ENCODE assay signal across 29 cellular contexts in genomic region chr7:111477462-111478225, GRCh38.
"Had no signal": no experiment of that assay in that cellular context is flagged by ENCODE, and none has a peak within 500 bp of the region (broad histone marks: within the 10 kb centered on the region; RNA-seq: fewer than 3 reads in every experiment).

No MANE protein-coding gene starts in this region.

- H3K4me3 Mint-ChIP-seq: stimulated activated effector memory CD8-positive, alpha-beta T cell treated with anti-CD3 and anti-CD28 coated beads, Interleukin-12 subunit alpha, Interleukin-12 subunit beta, amount 100 ng/mL, for 72 hours; stimulated activated memory B cell treated with anti-CD40 and anti-IgM and Interleukin-4, amounts not matched to agents 10 μg/mL and 1 μg/mL and 100 μg/mL, for 72 hours; stimulated activated naive B cell treated with anti-CD40 and anti-IgM and Interleukin-4, amounts not matched to agents 10 μg/mL and 1 μg/mL and 100 μg/mL, for 72 hours; stimulated activated naive CD8-positive, alpha-beta T cell treated with anti-CD3 and anti-CD28 coated beads, Interleukin-15, amount 100 ng/mL, for 72 hours; stimulated activated naive CD8-positive, alpha-beta T cell treated with anti-CD3 and anti-CD28 coated beads, Interleukin-15, Interleukin-2, amounts not matched to agents 100 ng/mL and 50 ng/mL, for 24 hours; type B pancreatic cell had no signal

- H3K4me3 ChIP-seq: stomach, suprapubic skin, testis, thoracic aorta, thyroid gland, tibial artery, tibial nerve, transverse colon, upper lobe of left lung, upper lobe of right lung, uterus, vagina had no signal

- H3K27me3 Mint-ChIP-seq: stimulated activated memory B cell treated with anti-CD40 and anti-IgM and Interleukin-4, amounts not matched to agents 10 μg/mL and 1 μg/mL and 100 μg/mL, for 72 hours; stimulated activated naive B cell treated with anti-CD40 and anti-IgM and Interleukin-4, amounts not matched to agents 10 μg/mL and 1 μg/mL and 100 μg/mL, for 72 hours; stimulated activated naive CD8-positive, alpha-beta T cell treated with anti-CD3 and anti-CD28 coated beads, Interleukin-15, amount 100 ng/mL, for 72 hours; stimulated activated naive CD8-positive, alpha-beta T cell treated with anti-CD3 and anti-CD28 coated beads, Interleukin-15, Interleukin-2, amounts not matched to agents 100 ng/mL and 50 ng/mL, for 24 hours; type B pancreatic cell had no signal

- H3K36me3 Mint-ChIP-seq: stimulated activated effector memory CD8-positive, alpha-beta T cell treated with anti-CD3 and anti-CD28 coated beads, Interleukin-12 subunit alpha, Interleukin-12 subunit beta, amount 100 ng/mL, for 72 hours had no signal

- H3K4me1 Mint-ChIP-seq: stimulated activated effector memory CD8-positive, alpha-beta T cell treated with anti-CD3 and anti-CD28 coated beads, Interleukin-12 subunit alpha, Interleukin-12 subunit beta, amount 100 ng/mL, for 72 hours; stimulated activated memory B cell treated with anti-CD40 and anti-IgM and Interleukin-4, amounts not matched to agents 10 μg/mL and 1 μg/mL and 100 μg/mL, for 72 hours; stimulated activated naive B cell treated with anti-CD40 and anti-IgM and Interleukin-4, amounts not matched to agents 10 μg/mL and 1 μg/mL and 100 μg/mL, for 72 hours; stimulated activated naive CD8-positive, alpha-beta T cell treated with anti-CD3 and anti-CD28 coated beads, Interleukin-15, amount 100 ng/mL, for 72 hours had no signal

- FAIRE-seq: urothelium cell line had no signal

- H3K27ac Mint-ChIP-seq: stimulated activated effector memory CD8-positive, alpha-beta T cell treated with anti-CD3 and anti-CD28 coated beads, Interleukin-12 subunit alpha, Interleukin-12 subunit beta, amount 100 ng/mL, for 72 hours; stimulated activated memory B cell treated with anti-CD40 and anti-IgM and Interleukin-4, amounts not matched to agents 10 μg/mL and 1 μg/mL and 100 μg/mL, for 72 hours; stimulated activated naive B cell treated with anti-CD40 and anti-IgM and Interleukin-4, amounts not matched to agents 10 μg/mL and 1 μg/mL and 100 μg/mL, for 72 hours; stimulated activated naive CD8-positive, alpha-beta T cell treated with anti-CD3 and anti-CD28 coated beads, Interleukin-15, Interleukin-2, amounts not matched to agents 100 ng/mL and 50 ng/mL, for 24 hours; type B pancreatic cell had no signal

- H3K4me1 ChIP-seq: suprapubic skin, thyroid gland, transverse colon, upper lobe of left lung, upper lobe of right lung, uterus, vagina had no signal

- H3K36me3 ChIP-seq: stomach, suprapubic skin, thoracic aorta, thyroid gland, tibial artery, tibial nerve, transverse colon, upper lobe of left lung, upper lobe of right lung, uterus, vagina had no signal

- ATAC-seq: stimulated activated effector memory CD8-positive, alpha-beta T cell treated with anti-CD3 and anti-CD28 coated beads, Interleukin-12 subunit alpha, Interleukin-12 subunit beta, amount 100 ng/mL, for 72 hours; stimulated activated memory B cell treated with anti-CD40 and anti-IgM and Interleukin-4, amounts not matched to agents 10 μg/mL and 1 μg/mL and 100 μg/mL, for 72 hours; stimulated activated naive B cell treated with anti-CD40 and anti-IgM and Interleukin-4, amounts not matched to agents 10 μg/mL and 1 μg/mL and 100 μg/mL, for 72 hours; stimulated activated naive CD8-positive, alpha-beta T cell treated with anti-CD3 and anti-CD28 coated beads, Interleukin-15, amount 100 ng/mL, for 72 hours; stimulated activated naive CD8-positive, alpha-beta T cell treated with anti-CD3 and anti-CD28 coated beads, Interleukin-15, Interleukin-2, amounts not matched to agents 100 U/mL and 50 U/mL, for 24 hours; upper lobe of right lung had no signal

- H3K9me3 Mint-ChIP-seq: stimulated activated effector memory CD8-positive, alpha-beta T cell treated with anti-CD3 and anti-CD28 coated beads, Interleukin-12 subunit alpha, Interleukin-12 subunit beta, amount 100 ng/mL, for 72 hours; stimulated activated naive CD8-positive, alpha-beta T cell treated with anti-CD3 and anti-CD28 coated beads, Interleukin-15, amount 100 ng/mL, for 72 hours had no signal

- H3K27me3 ChIP-seq: stomach, suprapubic skin, testis, thyroid gland, tibial artery, tibial nerve, transverse colon, upper lobe of left lung, upper lobe of right lung, uterus, vagina had no signal

- DNase-seq: stimulated activated CD4-positive, alpha-beta T cell treated with anti-CD3 and anti-CD28 coated beads, Interleukin-2, amount 100 ng/mL, for 48 hours; stimulated activated CD4-positive, alpha-beta T cell treated with anti-CD3 and anti-CD28 coated beads, Interleukin-4, amount 100 ng/mL, for 1 hour; stimulated activated CD4-positive, alpha-beta T cell treated with anti-CD3 and anti-CD28 coated beads, Interleukin-4, amount 100 ng/mL, for 24 hours; stimulated activated CD4-positive, alpha-beta T cell treated with anti-CD3 and anti-CD28 coated beads, Interleukin-4, amount 100 ng/mL, for 4 hours; stimulated activated CD8-positive, alpha-beta memory T cell treated with anti-CD3 and anti-CD28 coated beads, Interleukin-4, amount 100 ng/mL, for 48 hours; stimulated activated naive B cell treated with anti-CD40 and anti-IgM and Interleukin-4, amounts not matched to agents 10 μg/mL and 1 μg/mL and 100 μg/mL, for 72 hours; stimulated activated naive CD4-positive, alpha-beta T cell; stimulated activated naive CD4-positive, alpha-beta T cell treated with Interleukin-2 at 50 U/mL for 16 hours; stimulated activated naive CD8-positive, alpha-beta T cell treated with anti-CD3 and anti-CD28 coated beads, Interleukin-15, amount 100 ng/mL, for 72 hours; stimulated activated naive CD8-positive, alpha-beta T cell treated with anti-CD3 and anti-CD28 coated beads, Interleukin-15, Interleukin-2, amounts not matched to agents 100 U/mL and 50 U/mL, for 24 hours; stomach; substantia nigra; testis; thyroid gland; tibial artery; transverse colon; trophoblast cell; upper lobe of left lung; upper lobe of right lung; uterus had no signal

- H3K9me3 ChIP-seq: stomach, suprapubic skin, testis, thoracic aorta, thyroid gland, tibial artery, transverse colon, upper lobe of left lung, upper lobe of right lung, uterus, vagina had no signal

- H3K27ac ChIP-seq: stomach, suprapubic skin, testis, thoracic aorta, thyroid gland, tibial artery, tibial nerve, transverse colon, upper lobe of left lung, upper lobe of right lung, uterus, vagina had no signal
